In genomic region chr14:54396183-54396492, GRCh38 we compare ENCODE assay signal across 8 cellular contexts. TPM values are rescaled to one million over a fixed set of nuclear protein-coding genes. Genes with fewer than 3 reads are reported as not detected.
DNase-seq lines count a peak whose midpoint lies in the region; ATAC-seq and FAIRE-seq lines count a peak whose summit lies in the region.

No MANE protein-coding gene starts in this region.

- H3K4me3 ChIP-seq in iPS-18c (ENCODE audit: insufficient read depth, low read depth, low read length): peak overlapping the region; percentile 34; the same call in 1 of the 2 replicates

- H3K9me3 Mint-ChIP-seq in activated T-cell treated with anti-CD3 and anti-CD28 coated beads, Interleukin-2, amount 50 U/mL, for 4 hours: no peaks in the 10 kb centered on the region
- H3K9me3 Mint-ChIP-seq in stimulated activated naive B cell treated with anti-CD40 and anti-IgM and Interleukin-4, amounts not matched to agents 10 μg/mL and 1 μg/mL and 100 μg/mL, for 72 hours: no peaks in the 10 kb centered on the region

- no peaks in the 10 kb centered on the region for H3K27me3 Mint-ChIP-seq in activated T-cell treated with anti-CD3 and anti-CD28 coated beads, Interleukin-2, amount 50 U/mL, for 4 hours (ENCODE audit: low read depth)
- no peaks in the 10 kb centered on the region for H3K27me3 Mint-ChIP-seq in stimulated activated naive B cell treated with anti-CD40 and anti-IgM and Interleukin-4, amounts not matched to agents 10 μg/mL and 1 μg/mL and 100 μg/mL, for 72 hours

- peak overlapping the region; percentile 10 for H3K27ac Mint-ChIP-seq in stimulated activated naive B cell treated with anti-CD40 and anti-IgM and Interleukin-4, amounts not matched to agents 10 μg/mL and 1 μg/mL and 100 μg/mL, for 72 hours

- H3K4me1 Mint-ChIP-seq in activated T-cell treated with anti-CD3 and anti-CD28 coated beads, Interleukin-2, amount 50 U/mL, for 4 hours (ENCODE audit: low read depth): peaks cover 15% of the 10 kb centered on the region
- peaks cover 4 to 9% of the 10 kb centered on the region in 2 donors for H3K4me1 Mint-ChIP-seq in stimulated activated naive B cell treated with anti-CD40 and anti-IgM and Interleukin-4, amounts not matched to agents 10 μg/mL and 1 μg/mL and 100 μg/mL, for 72 hours

- ATAC-seq in activated T-cell treated with anti-CD3 and anti-CD28 coated beads, Interleukin-2, amount 50 U/mL, for 4 hours: no peak
- no peak for ATAC-seq in stimulated activated naive B cell treated with anti-CD40 and anti-IgM and Interleukin-4, amounts not matched to agents 10 μg/mL and 1 μg/mL and 100 μg/mL, for 72 hours (replicated peaks)
- no peak for ATAC-seq in GM19035 (IDR thresholded peaks at IDR 0.05; ENCODE audit: unreplicated experiment)

- H3K36me3 Mint-ChIP-seq in activated T-cell treated with anti-CD3 and anti-CD28 coated beads, Interleukin-2, amount 50 U/mL, for 4 hours (ENCODE audit: insufficient read depth): no peaks in the 10 kb centered on the region
- H3K36me3 Mint-ChIP-seq in stimulated activated naive B cell treated with anti-CD40 and anti-IgM and Interleukin-4, amounts not matched to agents 10 μg/mL and 1 μg/mL and 100 μg/mL, for 72 hours: no peaks in the 10 kb centered on the region

- no peak for FAIRE-seq in urothelium cell line (lab: Jason Lieb, UNC)

- DNase-seq in NCI-H2227 (lab: John Stamatoyannopoulos, UW; ENCODE audit: unreplicated experiment) (peak; percentile 59), NCI-H2227 treated with DMSO at 0.1 percent for 48 hours (lab: John Stamatoyannopoulos, UW) (no peak), iPS-NIHi7 (ENCODE audit: extremely low spot score) (no peak), urothelium cell line (ENCODE audit: low spot score) (no peak)
- DNase-seq in activated T-cell treated with anti-CD3 and anti-CD28 coated beads, Interleukin-2, amount 50 U/mL, for 4 hours: no peak
- no peak for DNase-seq in stimulated activated naive B cell treated with anti-CD40 and anti-IgM and Interleukin-4, amounts not matched to agents 10 μg/mL and 1 μg/mL and 100 μg/mL, for 72 hours

- no peaks in the 10 kb centered on the region for H3K9me3 ChIP-seq in iPS-18c (ENCODE audit: control insufficient read depth, insufficient read depth, low read length)

- H3K4me3 Mint-ChIP-seq in activated T-cell treated with anti-CD3 and anti-CD28 coated beads, Interleukin-2, amount 50 U/mL, for 4 hours: peak overlapping the region; percentile 76
- peak overlapping the region; percentile 80 to 82 for H3K4me3 Mint-ChIP-seq in stimulated activated naive B cell treated with anti-CD40 and anti-IgM and Interleukin-4, amounts not matched to agents 10 μg/mL and 1 μg/mL and 100 μg/mL, for 72 hours

RNA-seq across cellular contexts. Expression of gene CDKN3, which starts 0.7 kb away (rescaled TPM):
- 10 to 100 TPM in 1 of 3 donors, 1 to 10 TPM in 2; 9.0 to 10.5 (median 9.8) TPM for total RNA-seq in activated T-cell treated with anti-CD3 and anti-CD28 coated beads, Interleukin-2, amount 50 U/mL, for 4 hours

RNA-seq across cellular contexts. Expression of gene CNIH1, which starts 45.0 kb away (rescaled TPM):
- total RNA-seq in activated T-cell treated with anti-CD3 and anti-CD28 coated beads, Interleukin-2, amount 50 U/mL, for 4 hours: 10 to 100 TPM; 77.4 to 87.8 (median 81.6) TPM
